Comparison of ENCODE assay signal across 8 cellular contexts in the genomic region with DNA sequence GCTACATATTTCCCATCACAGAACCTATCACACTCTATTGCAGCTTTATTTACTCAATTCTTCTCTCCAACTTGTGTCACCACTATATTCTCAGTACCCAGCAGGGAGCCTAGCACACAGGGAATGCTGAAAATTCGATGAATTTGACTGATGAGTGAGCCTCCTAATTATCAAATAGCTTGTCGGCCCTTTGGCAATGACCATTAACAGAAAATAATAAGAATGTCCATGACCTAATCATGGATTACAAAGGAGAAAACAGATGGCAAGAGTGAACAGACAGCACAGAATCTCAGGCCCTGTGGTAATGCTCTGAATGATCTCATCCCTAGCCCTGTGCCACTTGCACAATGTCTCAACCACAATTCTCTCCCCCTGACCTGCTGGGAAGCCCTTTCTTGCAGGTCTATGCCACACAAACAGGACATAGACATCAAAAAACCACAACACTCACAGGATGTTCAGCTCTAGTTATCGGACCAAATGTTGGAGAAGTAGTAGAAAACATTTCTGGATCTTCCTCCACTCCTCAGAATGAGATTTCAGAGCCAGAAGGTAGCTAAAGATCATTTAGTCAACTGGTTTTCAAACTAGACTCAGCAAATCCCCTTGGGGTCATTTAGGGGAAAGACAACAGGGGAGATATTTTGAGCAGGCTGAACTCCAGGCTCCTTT.
A peak's percentile ranks its signal among the peaks of the same experiment; 100 is the strongest.
DNase-seq lines count a peak whose midpoint lies in the region; ATAC-seq and TF ChIP-seq lines count a peak whose summit lies in the region.

No MANE protein-coding gene starts in this region.

- no peak for ATAC-seq in GM21367 (IDR thresholded peaks at IDR 0.05; ENCODE audit: unreplicated experiment)

- H3K4me1 ChIP-seq in cardiac muscle cell (ENCODE audit: low read depth) = peaks cover 36% of the 10 kb centered on the region

- in situ Hi-C loops in G401 (cut with HindIII; ENCODE audit: low sequenced_read_pairs) = no loop called here

- peaks cover 4% of the 10 kb centered on the region for H3K36me3 ChIP-seq in cardiac muscle cell

- H3K27me3 ChIP-seq in cardiac muscle cell = no peaks in the 10 kb centered on the region

- POLR2A ChIA-PET in GM10248 (lab: Yijun Ruan, JAX) = no interaction called here
- POLR2A ChIA-PET in HEK293T (lab: Yijun Ruan, JAX) = interaction anchor here (0.5 to 2.8 kb wide), 4 partner anchors 68 to 107 kb away, joined by 3 to 14 read pairs (median 3); a partner anchor contains a TSS

- TF ChIP-seq CTCF in cardiac muscle cell (IDR thresholded peaks at IDR 0.05; ENCODE audit: low read depth, low read length) (no peak), GM10248 (IDR thresholded peaks at IDR 0.05; ENCODE audit: control extremely low read depth, extremely low read depth, low read depth, missing control alignments) (no peak)

- no peak overlapping the region for H3K4me3 ChIP-seq in cardiac muscle cell

- CTCF ChIA-PET in GM10248 (lab: Yijun Ruan, JAX) = interaction anchor here (0.9 to 20.1 kb wide), 17 partner anchors 10 to 440 kb away, joined by 3 to 641 read pairs (median 5); no protein-coding TSS in a partner anchor
- CTCF ChIA-PET in HEK293T (lab: Yijun Ruan, JAX) = interaction anchor here (1.2 to 5.7 kb wide), 5 partner anchors 10 to 84 kb away, joined by 3 to 118 read pairs (median 7); no protein-coding TSS in a partner anchor

- H3K9me3 ChIP-seq in cardiac muscle cell (ENCODE audit: low read depth) = no peaks in the 10 kb centered on the region

- DNase-seq in G401 (ENCODE audit: low spot score) = peak; percentile 63
- peak; percentile 81 for DNase-seq in NCI-H446 treated with DMSO at 0.1 percent for 48 hours (lab: John Stamatoyannopoulos, UW)
- DNase-seq in activated gamma-delta T cell treated with anti-CD3 and anti-CD28 coated beads, Interleukin-2, amount 50 U/mL, for 16 hours (ENCODE audit: low read depth) = peak; percentile 36
- DNase-seq in cardiac muscle cell (ENCODE audit: low read depth in 1 of 2, low spot score in 1 of 2) = peak in 1 of 2 donors; percentile 93
- peak; percentile 65 for DNase-seq in smooth muscle cell of the brain vasculature (ENCODE audit: low read depth, low spot score)
- DNase-seq in GM10248 (ENCODE audit: extremely low spot score) = no peak
- no peak for DNase-seq in HEK293T (ENCODE audit: extremely low spot score)

- peak overlapping the region; percentile 1 for H3K27ac ChIP-seq in cardiac muscle cell

TF ChIP-seq in HEK293T, 16 proteins besides CTCF, POLR2A, EP300 and RAD21:
- TF ChIP-seq SUZ12 (IDR thresholded peaks at IDR 0.05) = no peak
- no peak for TF ChIP-seq HDGF (IDR thresholded peaks at IDR 0.05; ENCODE audit: borderline replicate concordance)
- TF ChIP-seq BHLHE40 (IDR thresholded peaks at IDR 0.05; ENCODE audit: borderline replicate concordance) = no peak
- TF ChIP-seq LEF1 (IDR thresholded peaks at IDR 0.05; ENCODE audit: borderline replicate concordance) = no peak
- TF ChIP-seq L3MBTL2 (conservative IDR thresholded peaks at IDR 0.05) = no peak
- no peak for TF ChIP-seq ARNT (IDR thresholded peaks at IDR 0.05)
- TF ChIP-seq FOXM1 (IDR thresholded peaks at IDR 0.05; ENCODE audit: borderline replicate concordance) = no peak
- no peak for TF ChIP-seq FOXK2 (IDR thresholded peaks at IDR 0.05)
- TF ChIP-seq, protein P1, sequence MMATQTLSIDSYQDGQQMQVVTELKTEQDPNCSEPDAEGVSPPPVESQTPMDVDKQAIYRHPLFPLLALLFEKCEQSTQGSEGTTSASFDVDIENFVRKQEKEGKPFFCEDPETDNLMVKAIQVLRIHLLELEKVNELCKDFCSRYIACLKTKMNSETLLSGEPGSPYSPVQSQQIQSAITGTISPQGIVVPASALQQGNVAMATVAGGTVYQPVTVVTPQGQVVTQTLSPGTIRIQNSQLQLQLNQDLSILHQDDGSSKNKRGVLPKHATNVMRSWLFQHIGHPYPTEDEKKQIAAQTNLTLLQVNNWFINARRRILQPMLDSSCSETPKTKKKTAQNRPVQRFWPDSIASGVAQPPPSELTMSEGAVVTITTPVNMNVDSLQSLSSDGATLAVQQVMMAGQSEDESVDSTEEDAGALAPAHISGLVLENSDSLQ (IDR thresholded peaks at IDR 0.05) = no peak
- no peak for TF ChIP-seq ZNF384 (IDR thresholded peaks at IDR 0.05)
- no peak for TF ChIP-seq NFRKB (IDR thresholded peaks at IDR 0.05)
- TF ChIP-seq ELF4 (IDR thresholded peaks at IDR 0.05) = no peak
- TF ChIP-seq SP1 (IDR thresholded peaks at IDR 0.05) = no peak

Comparison
In these comparisons a context has a peak if more than half of its experiments do, and no peak if none do; other contexts are left out.
1. DNase-seq: peak in G401 (single experiment), NCI-H446 treated with DMSO at 0.1 percent for 48 hours (single experiment), activated gamma-delta T cell treated with anti-CD3 and anti-CD28 coated beads, Interleukin-2, amount 50 U/mL, for 16 hours (single experiment) and smooth muscle cell of the brain vasculature (single experiment); none in GM10248 (single experiment) and HEK293T (single experiment).